Comparison of ENCODE assay signal across 36 cellular contexts in the genomic region with DNA sequence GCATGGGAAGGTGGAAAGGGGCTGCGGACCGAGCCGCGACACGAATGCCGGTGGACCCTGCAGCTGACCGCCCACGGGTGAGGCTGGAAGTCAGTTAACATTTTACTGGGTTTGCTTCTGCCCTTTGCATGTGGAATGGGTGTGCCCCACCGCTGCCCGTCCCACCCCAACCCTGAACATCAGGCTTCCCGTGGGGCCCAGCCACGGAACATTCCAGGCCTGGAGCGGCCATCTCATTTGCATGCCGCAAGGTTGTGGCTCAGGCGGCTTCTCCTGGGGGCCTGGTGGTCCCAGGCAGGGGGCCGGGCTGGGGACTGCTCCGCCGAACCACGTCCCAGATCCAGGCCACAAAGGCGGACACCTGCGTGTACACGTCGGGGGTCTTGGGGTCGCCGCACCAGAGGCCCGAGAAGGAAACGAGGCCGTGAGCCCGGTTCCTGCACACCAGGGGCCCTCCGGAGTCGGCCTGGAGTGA. TPM values are rescaled to one million over a fixed set of nuclear protein-coding genes. Genes with fewer than 3 reads are reported as not detected.
"Had no signal": no experiment of that assay in that cellular context is flagged by ENCODE, and none has a peak within 500 bp of the region (broad histone marks: within the 10 kb centered on the region; RNA-seq: fewer than 3 reads in every experiment).

No MANE protein-coding gene starts in this region.

- H3K36me3 ChIP-seq: adrenal gland, breast epithelium, WERI-Rb-1 had no signal

- H3K27ac ChIP-seq: adrenal gland, body of pancreas, breast epithelium, PC-9, WERI-Rb-1 had no signal

- H3K4me1 ChIP-seq: adrenal gland, breast epithelium had no signal

- H3K4me3 ChIP-seq: adrenal gland, body of pancreas, breast epithelium, PC-9 had no signal

- H3K27me3 ChIP-seq: adrenal gland, body of pancreas, breast epithelium had no signal

- ATAC-seq: activated CD8-positive, alpha-beta T cell treated with anti-CD3 and anti-CD28 coated beads, Interleukin-2, amount 10 ng/mL, durations not matched to agents 7 days and 5 days; activated naive CD4-positive, alpha-beta T cell treated with anti-CD3 and anti-CD28 coated beads, Interleukin-2, amount 50 U/mL, for 72 hours; activated T-cell treated with anti-CD3 and anti-CD28 coated beads, Interleukin-2, amount 50 U/mL, for 4 hours; body of pancreas had no signal

- FAIRE-seq: astrocyte, RCC 7860 had no signal

- H3K9me3 ChIP-seq: adrenal gland, body of pancreas, breast epithelium had no signal

- H3K4me2 ChIP-seq: PC-9 had no signal

- DNase-seq: activated CD4-positive, alpha-beta T cell treated with anti-CD3 and anti-CD28 coated beads for 1 hour; activated CD4-positive, alpha-beta T cell treated with anti-CD3 and anti-CD28 coated beads for 48 hours; activated CD4-positive, alpha-beta T cell treated with anti-CD3 and anti-CD28 coated beads, Interleukin-2, amount 50 U/mL, for 48 hours; activated CD4-positive, CD25-positive, alpha-beta regulatory T cell; activated CD8-positive, alpha-beta T cell treated with anti-CD3 and anti-CD28 coated beads, Interleukin-2, amount 10 ng/mL, durations not matched to agents 7 days and 5 days; activated gamma-delta T cell treated with Interleukin-2 at 50 U/mL for 16 hours; activated naive CD4-positive, alpha-beta T cell treated with anti-CD3 and anti-CD28 coated beads for 36 hours; activated T-cell treated with anti-CD3 and anti-CD28 coated beads for 4 hours; activated T-cell treated with anti-CD3 and anti-CD28 coated beads, Interleukin-2, amount 50 U/mL, for 4 hours; adrenal gland; body of pancreas; NCI-H1092 treated with DMSO at 0.1 percent for 48 hours; NCI-H1417; NCI-H146; NCI-H187; NCI-H2029 treated with DMSO at 0.1 percent for 48 hours; NCI-H2107; NCI-H2171; NCI-H510A; NCI-H526; NCI-H748 treated with DMSO at 0.1 percent for 48 hours; NK-92 treated with Interleukin-12 subunit alpha and Interleukin-12 subunit beta, amount 100 ng/mL, for 24 hours; PC-9; Right ventricle myocardium superior; SW 1271; T-helper 1 cell; T-helper 2 cell; T-helper 9 cell; WERI-Rb-1 had no signal

- H2AFZ ChIP-seq: PC-9 had no signal

RNA-seq across cellular contexts. Expression of a gene that starts 9.8 kb away (rescaled TPM):
- total RNA-seq: activated CD8-positive, alpha-beta T cell treated with anti-CD3 and anti-CD28 coated beads, Interleukin-2, amount 10 ng/mL, durations not matched to agents 7 days and 5 days; activated naive CD4-positive, alpha-beta T cell treated with anti-CD3 and anti-CD28 coated beads for 36 hours; activated naive CD4-positive, alpha-beta T cell treated with anti-CD3 and anti-CD28 coated beads, Interleukin-2, amount 50 U/mL, for 72 hours; activated T-helper 1 cell treated with anti-CD3 and anti-CD28 coated beads, Interleukin-12 subunit alpha, Interleukin-12 subunit beta, Interleukin-2, Interleukin-4 antibody, amounts not matched to agents 30 ng/mL and 10 ng/mL and 1 ng/mL, durations not matched to agents 14 hours and 24 hours and 36 hours; astrocyte; body of pancreas; breast epithelium; cardiac septum; M059J; PC-9; Right ventricle myocardium superior had no signal

RNA-seq across cellular contexts. Expression of a gene that starts 23.2 kb away (rescaled TPM):
- total RNA-seq: activated CD8-positive, alpha-beta T cell treated with anti-CD3 and anti-CD28 coated beads, Interleukin-2, amount 10 ng/mL, durations not matched to agents 7 days and 5 days had no signal

RNA-seq across cellular contexts. Expression of a gene that starts 45.8 kb away (rescaled TPM):
- total RNA-seq: activated CD8-positive, alpha-beta T cell treated with anti-CD3 and anti-CD28 coated beads, Interleukin-2, amount 10 ng/mL, durations not matched to agents 7 days and 5 days; activated naive CD4-positive, alpha-beta T cell treated with anti-CD3 and anti-CD28 coated beads for 36 hours; activated naive CD4-positive, alpha-beta T cell treated with anti-CD3 and anti-CD28 coated beads, Interleukin-2, amount 50 U/mL, for 72 hours; activated T-cell treated with anti-CD3 and anti-CD28 coated beads, Interleukin-2, amount 50 U/mL, for 4 hours; activated T-helper 1 cell treated with anti-CD3 and anti-CD28 coated beads, Interleukin-12 subunit alpha, Interleukin-12 subunit beta, Interleukin-2, Interleukin-4 antibody, amounts not matched to agents 30 ng/mL and 10 ng/mL and 1 ng/mL, durations not matched to agents 14 hours and 24 hours and 36 hours; body of pancreas; cardiac septum; M059J; PC-9; Right ventricle myocardium superior had no signal
